Comparison of ENCODE assay signal across 1 cellular context in the genomic region with DNA sequence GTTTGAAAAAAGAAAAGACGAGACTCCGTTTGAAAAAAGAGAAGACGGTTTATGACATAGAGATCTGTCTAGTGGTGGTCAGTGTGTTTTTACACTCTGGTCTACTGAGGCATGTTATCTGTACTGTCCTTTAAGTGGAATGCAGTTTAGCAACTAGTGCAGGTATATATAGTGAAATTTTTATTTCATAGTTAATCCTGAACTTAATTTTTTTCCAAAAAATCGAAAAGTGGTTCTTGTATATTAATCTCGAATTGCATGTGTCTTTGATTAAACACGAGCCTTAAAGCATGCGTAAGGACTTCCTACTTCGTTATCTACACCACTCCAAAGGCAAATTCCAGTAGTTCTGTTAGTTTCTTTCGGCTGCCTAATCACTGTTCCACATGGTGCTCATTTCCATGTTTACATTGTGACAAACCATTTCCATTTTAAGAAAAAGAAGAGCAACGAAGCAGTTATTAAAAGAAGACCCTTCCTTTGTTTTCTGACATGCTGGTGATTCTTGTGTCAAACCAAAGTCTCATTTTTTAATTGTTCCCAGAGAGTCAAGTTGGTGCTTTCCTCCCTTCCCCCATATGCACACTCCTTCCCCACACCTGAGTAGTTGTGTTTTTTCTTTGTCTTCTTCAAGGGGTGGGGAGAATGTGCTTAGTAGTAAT.
A peak's percentile ranks its signal among the peaks of the same experiment; 100 is the strongest.
TF ChIP-seq lines count a peak whose summit lies in the region.

No MANE protein-coding gene starts in this region.

TF ChIP-seq in K562, 482 proteins besides CTCF, POLR2A, EP300 and RAD21 (continued from another document and continues in another):
- TF ChIP-seq, protein P1, sequence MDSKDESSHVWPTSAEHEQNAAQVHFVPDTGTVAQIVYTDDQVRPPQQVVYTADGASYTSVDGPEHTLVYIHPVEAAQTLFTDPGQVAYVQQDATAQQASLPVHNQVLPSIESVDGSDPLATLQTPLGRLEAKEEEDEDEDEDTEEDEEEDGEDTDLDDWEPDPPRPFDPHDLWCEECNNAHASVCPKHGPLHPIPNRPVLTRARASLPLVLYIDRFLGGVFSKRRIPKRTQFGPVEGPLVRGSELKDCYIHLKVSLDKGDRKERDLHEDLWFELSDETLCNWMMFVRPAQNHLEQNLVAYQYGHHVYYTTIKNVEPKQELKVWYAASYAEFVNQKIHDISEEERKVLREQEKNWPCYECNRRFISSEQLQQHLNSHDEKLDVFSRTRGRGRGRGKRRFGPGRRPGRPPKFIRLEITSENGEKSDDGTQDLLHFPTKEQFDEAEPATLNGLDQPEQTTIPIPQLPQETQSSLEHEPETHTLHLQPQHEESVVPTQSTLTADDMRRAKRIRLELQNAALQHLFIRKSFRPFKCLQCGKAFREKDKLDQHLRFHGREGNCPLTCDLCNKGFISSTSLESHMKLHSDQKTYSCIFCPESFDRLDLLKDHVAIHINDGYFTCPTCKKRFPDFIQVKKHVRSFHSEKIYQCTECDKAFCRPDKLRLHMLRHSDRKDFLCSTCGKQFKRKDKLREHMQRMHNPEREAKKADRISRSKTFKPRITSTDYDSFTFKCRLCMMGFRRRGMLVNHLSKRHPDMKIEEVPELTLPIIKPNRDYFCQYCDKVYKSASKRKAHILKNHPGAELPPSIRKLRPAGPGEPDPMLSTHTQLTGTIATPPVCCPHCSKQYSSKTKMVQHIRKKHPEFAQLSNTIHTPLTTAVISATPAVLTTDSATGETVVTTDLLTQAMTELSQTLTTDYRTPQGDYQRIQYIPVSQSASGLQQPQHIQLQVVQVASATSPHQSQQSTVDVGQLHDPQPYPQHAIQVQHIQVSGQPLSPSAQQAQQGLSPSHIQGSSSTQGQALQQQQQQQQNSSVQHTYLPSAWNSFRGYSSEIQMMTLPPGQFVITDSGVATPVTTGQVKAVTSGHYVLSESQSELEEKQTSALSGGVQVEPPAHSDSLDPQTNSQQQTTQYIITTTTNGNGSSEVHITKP (IDR thresholded peaks at IDR 0.05; ENCODE audit: partially characterized antibody): peak; percentile 47
- TF ChIP-seq GATAD2B (IDR thresholded peaks at IDR 0.05; ENCODE audit: borderline replicate concordance): peak; percentile 80; the same call in 1 of the 2 replicates
- peak; percentile 76 for TF ChIP-seq FOXM1 (IDR thresholded peaks at IDR 0.05; ENCODE audit: low read depth)
- no peak for TF ChIP-seq FOXM1 (CRISPR knock-in tag; IDR thresholded peaks at IDR 0.05; ENCODE audit: low read depth)
- peak; percentile 53 for TF ChIP-seq POLR2H (tag; IDR thresholded peaks at IDR 0.05; ENCODE audit: low read depth)
- no peak for TF ChIP-seq MTF1 (CRISPR knock-in tag; IDR thresholded peaks at IDR 0.05; ENCODE audit: borderline replicate concordance)
- no peak for TF ChIP-seq PTRF (tag; IDR thresholded peaks at IDR 0.05)
- TF ChIP-seq TOE1 (IDR thresholded peaks at IDR 0.05; ENCODE audit: borderline replicate concordance): 0 out of 2 replicates have a peak, but pooled peaks have one; percentile 22
- no peak for TF ChIP-seq TOE1 (CRISPR knock-in tag; IDR thresholded peaks at IDR 0.05; ENCODE audit: borderline replicate concordance, low read depth)
- TF ChIP-seq HDAC1 (IDR thresholded peaks at IDR 0.05): peak in 1 of 2 experiments; percentile 86; a peak in 3 of 4 replicates
- peak; percentile 64; the same call in 1 of the 2 replicates for TF ChIP-seq MEF2A (IDR thresholded peaks at IDR 0.05; ENCODE audit: control insufficient read depth, low read depth, low read length)
- peak; percentile 92 for TF ChIP-seq TEAD4 (IDR thresholded peaks at IDR 0.05; ENCODE audit: low read length)
- no peak for TF ChIP-seq TEAD4 (CRISPR knock-in tag; IDR thresholded peaks at IDR 0.05; ENCODE audit: borderline replicate concordance)
- TF ChIP-seq, protein P2, sequence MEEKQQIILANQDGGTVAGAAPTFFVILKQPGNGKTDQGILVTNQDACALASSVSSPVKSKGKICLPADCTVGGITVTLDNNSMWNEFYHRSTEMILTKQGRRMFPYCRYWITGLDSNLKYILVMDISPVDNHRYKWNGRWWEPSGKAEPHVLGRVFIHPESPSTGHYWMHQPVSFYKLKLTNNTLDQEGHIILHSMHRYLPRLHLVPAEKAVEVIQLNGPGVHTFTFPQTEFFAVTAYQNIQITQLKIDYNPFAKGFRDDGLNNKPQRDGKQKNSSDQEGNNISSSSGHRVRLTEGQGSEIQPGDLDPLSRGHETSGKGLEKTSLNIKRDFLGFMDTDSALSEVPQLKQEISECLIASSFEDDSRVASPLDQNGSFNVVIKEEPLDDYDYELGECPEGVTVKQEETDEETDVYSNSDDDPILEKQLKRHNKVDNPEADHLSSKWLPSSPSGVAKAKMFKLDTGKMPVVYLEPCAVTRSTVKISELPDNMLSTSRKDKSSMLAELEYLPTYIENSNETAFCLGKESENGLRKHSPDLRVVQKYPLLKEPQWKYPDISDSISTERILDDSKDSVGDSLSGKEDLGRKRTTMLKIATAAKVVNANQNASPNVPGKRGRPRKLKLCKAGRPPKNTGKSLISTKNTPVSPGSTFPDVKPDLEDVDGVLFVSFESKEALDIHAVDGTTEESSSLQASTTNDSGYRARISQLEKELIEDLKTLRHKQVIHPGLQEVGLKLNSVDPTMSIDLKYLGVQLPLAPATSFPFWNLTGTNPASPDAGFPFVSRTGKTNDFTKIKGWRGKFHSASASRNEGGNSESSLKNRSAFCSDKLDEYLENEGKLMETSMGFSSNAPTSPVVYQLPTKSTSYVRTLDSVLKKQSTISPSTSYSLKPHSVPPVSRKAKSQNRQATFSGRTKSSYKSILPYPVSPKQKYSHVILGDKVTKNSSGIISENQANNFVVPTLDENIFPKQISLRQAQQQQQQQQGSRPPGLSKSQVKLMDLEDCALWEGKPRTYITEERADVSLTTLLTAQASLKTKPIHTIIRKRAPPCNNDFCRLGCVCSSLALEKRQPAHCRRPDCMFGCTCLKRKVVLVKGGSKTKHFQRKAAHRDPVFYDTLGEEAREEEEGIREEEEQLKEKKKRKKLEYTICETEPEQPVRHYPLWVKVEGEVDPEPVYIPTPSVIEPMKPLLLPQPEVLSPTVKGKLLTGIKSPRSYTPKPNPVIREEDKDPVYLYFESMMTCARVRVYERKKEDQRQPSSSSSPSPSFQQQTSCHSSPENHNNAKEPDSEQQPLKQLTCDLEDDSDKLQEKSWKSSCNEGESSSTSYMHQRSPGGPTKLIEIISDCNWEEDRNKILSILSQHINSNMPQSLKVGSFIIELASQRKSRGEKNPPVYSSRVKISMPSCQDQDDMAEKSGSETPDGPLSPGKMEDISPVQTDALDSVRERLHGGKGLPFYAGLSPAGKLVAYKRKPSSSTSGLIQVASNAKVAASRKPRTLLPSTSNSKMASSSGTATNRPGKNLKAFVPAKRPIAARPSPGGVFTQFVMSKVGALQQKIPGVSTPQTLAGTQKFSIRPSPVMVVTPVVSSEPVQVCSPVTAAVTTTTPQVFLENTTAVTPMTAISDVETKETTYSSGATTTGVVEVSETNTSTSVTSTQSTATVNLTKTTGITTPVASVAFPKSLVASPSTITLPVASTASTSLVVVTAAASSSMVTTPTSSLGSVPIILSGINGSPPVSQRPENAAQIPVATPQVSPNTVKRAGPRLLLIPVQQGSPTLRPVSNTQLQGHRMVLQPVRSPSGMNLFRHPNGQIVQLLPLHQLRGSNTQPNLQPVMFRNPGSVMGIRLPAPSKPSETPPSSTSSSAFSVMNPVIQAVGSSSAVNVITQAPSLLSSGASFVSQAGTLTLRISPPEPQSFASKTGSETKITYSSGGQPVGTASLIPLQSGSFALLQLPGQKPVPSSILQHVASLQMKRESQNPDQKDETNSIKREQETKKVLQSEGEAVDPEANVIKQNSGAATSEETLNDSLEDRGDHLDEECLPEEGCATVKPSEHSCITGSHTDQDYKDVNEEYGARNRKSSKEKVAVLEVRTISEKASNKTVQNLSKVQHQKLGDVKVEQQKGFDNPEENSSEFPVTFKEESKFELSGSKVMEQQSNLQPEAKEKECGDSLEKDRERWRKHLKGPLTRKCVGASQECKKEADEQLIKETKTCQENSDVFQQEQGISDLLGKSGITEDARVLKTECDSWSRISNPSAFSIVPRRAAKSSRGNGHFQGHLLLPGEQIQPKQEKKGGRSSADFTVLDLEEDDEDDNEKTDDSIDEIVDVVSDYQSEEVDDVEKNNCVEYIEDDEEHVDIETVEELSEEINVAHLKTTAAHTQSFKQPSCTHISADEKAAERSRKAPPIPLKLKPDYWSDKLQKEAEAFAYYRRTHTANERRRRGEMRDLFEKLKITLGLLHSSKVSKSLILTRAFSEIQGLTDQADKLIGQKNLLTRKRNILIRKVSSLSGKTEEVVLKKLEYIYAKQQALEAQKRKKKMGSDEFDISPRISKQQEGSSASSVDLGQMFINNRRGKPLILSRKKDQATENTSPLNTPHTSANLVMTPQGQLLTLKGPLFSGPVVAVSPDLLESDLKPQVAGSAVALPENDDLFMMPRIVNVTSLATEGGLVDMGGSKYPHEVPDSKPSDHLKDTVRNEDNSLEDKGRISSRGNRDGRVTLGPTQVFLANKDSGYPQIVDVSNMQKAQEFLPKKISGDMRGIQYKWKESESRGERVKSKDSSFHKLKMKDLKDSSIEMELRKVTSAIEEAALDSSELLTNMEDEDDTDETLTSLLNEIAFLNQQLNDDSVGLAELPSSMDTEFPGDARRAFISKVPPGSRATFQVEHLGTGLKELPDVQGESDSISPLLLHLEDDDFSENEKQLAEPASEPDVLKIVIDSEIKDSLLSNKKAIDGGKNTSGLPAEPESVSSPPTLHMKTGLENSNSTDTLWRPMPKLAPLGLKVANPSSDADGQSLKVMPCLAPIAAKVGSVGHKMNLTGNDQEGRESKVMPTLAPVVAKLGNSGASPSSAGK (IDR thresholded peaks at IDR 0.05): peak; percentile 77
- 0 out of 2 replicates have a peak, but pooled peaks have one; percentile 3 for TF ChIP-seq SNIP1 (IDR thresholded peaks at IDR 0.05; ENCODE audit: low read depth)
- no peak for TF ChIP-seq CHD1 (IDR thresholded peaks at IDR 0.05; ENCODE audit: low read length)
- TF ChIP-seq HEY1 (CRISPR knock-in tag; IDR thresholded peaks at IDR 0.05; ENCODE audit: borderline replicate concordance): 0 out of 2 replicates have a peak, but pooled peaks have one; percentile 5
- 0 out of 4 replicates have a peak, but pooled peaks of 1 of the 2 experiments have one; percentile 30 for TF ChIP-seq MAZ (CRISPR knock-in tag; conservative IDR thresholded peaks at IDR 0.05 in 1 of 2, IDR thresholded peaks at IDR 0.05 in 1 of 2)
- TF ChIP-seq ATF7 (IDR thresholded peaks at IDR 0.05): peak; percentile 15; the same call in 1 of the 2 replicates
- TF ChIP-seq SMAD4 (CRISPR knock-in tag; conservative IDR thresholded peaks at IDR 0.05): peak; percentile 16; the same call in 1 of the 2 replicates
- TF ChIP-seq, protein P3, sequence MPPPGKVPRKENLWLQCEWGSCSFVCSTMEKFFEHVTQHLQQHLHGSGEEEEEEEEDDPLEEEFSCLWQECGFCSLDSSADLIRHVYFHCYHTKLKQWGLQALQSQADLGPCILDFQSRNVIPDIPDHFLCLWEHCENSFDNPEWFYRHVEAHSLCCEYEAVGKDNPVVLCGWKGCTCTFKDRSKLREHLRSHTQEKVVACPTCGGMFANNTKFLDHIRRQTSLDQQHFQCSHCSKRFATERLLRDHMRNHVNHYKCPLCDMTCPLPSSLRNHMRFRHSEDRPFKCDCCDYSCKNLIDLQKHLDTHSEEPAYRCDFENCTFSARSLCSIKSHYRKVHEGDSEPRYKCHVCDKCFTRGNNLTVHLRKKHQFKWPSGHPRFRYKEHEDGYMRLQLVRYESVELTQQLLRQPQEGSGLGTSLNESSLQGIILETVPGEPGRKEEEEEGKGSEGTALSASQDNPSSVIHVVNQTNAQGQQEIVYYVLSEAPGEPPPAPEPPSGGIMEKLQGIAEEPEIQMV (tag; conservative IDR thresholded peaks at IDR 0.05; ENCODE audit: low read depth): peak; percentile 59; the same call in 1 of the 2 replicates
- 0 out of 2 replicates have a peak, but pooled peaks have one; percentile 47 for TF ChIP-seq MXI1 (IDR thresholded peaks at IDR 0.05; ENCODE audit: low read depth, low read length)
- peak; percentile 19 for TF ChIP-seq TAF1 (IDR thresholded peaks at IDR 0.05; ENCODE audit: control insufficient read depth, extremely low read depth, insufficient read depth, low read length, severe bottlenecking)
- no peak for TF ChIP-seq PHB (CRISPR knock-in tag; IDR thresholded peaks at IDR 0.05)
- TF ChIP-seq DPF2 (IDR thresholded peaks at IDR 0.05): peak; percentile 94
- TF ChIP-seq GTF2E2 (tag; IDR thresholded peaks at IDR 0.05): no peak
- TF ChIP-seq FOSL1 (tag; conservative IDR thresholded peaks at IDR 0.05): peak; percentile 89
- TF ChIP-seq NFRKB (IDR thresholded peaks at IDR 0.05; ENCODE audit: low read depth): peak; percentile 18
- TF ChIP-seq, protein P4, sequence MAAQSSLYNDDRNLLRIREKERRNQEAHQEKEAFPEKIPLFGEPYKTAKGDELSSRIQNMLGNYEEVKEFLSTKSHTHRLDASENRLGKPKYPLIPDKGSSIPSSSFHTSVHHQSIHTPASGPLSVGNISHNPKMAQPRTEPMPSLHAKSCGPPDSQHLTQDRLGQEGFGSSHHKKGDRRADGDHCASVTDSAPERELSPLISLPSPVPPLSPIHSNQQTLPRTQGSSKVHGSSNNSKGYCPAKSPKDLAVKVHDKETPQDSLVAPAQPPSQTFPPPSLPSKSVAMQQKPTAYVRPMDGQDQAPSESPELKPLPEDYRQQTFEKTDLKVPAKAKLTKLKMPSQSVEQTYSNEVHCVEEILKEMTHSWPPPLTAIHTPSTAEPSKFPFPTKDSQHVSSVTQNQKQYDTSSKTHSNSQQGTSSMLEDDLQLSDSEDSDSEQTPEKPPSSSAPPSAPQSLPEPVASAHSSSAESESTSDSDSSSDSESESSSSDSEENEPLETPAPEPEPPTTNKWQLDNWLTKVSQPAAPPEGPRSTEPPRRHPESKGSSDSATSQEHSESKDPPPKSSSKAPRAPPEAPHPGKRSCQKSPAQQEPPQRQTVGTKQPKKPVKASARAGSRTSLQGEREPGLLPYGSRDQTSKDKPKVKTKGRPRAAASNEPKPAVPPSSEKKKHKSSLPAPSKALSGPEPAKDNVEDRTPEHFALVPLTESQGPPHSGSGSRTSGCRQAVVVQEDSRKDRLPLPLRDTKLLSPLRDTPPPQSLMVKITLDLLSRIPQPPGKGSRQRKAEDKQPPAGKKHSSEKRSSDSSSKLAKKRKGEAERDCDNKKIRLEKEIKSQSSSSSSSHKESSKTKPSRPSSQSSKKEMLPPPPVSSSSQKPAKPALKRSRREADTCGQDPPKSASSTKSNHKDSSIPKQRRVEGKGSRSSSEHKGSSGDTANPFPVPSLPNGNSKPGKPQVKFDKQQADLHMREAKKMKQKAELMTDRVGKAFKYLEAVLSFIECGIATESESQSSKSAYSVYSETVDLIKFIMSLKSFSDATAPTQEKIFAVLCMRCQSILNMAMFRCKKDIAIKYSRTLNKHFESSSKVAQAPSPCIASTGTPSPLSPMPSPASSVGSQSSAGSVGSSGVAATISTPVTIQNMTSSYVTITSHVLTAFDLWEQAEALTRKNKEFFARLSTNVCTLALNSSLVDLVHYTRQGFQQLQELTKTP (IDR thresholded peaks at IDR 0.05; ENCODE audit: low read depth in 1 of 2, partially characterized antibody in 2 of 2): peak; percentile 25 to 78
- TF ChIP-seq ZNF316 (IDR thresholded peaks at IDR 0.05): no peak; the same call in 1 of the 2 replicates
- TF ChIP-seq SETDB1 (IDR thresholded peaks at IDR 0.05; ENCODE audit: low read length): no peak
- peak; percentile 89 for TF ChIP-seq NCOR1 (IDR thresholded peaks at IDR 0.05)
- TF ChIP-seq CBFA2T2 (conservative IDR thresholded peaks at IDR 0.05): peak; percentile 87
- TF ChIP-seq, protein P5, sequence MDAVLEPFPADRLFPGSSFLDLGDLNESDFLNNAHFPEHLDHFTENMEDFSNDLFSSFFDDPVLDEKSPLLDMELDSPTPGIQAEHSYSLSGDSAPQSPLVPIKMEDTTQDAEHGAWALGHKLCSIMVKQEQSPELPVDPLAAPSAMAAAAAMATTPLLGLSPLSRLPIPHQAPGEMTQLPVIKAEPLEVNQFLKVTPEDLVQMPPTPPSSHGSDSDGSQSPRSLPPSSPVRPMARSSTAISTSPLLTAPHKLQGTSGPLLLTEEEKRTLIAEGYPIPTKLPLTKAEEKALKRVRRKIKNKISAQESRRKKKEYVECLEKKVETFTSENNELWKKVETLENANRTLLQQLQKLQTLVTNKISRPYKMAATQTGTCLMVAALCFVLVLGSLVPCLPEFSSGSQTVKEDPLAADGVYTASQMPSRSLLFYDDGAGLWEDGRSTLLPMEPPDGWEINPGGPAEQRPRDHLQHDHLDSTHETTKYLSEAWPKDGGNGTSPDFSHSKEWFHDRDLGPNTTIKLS (IDR thresholded peaks at IDR 0.05; ENCODE audit: borderline replicate concordance, low read depth): no peak; the same call in 1 of the 2 replicates
